ENCODE assay signal across 1 cellular context in genomic region chr7:105876091-105876963, GRCh38.
TF ChIP-seq lines count a peak whose summit lies in the region.

ATXN7L1 (minus strand) TSS chr7:105876599; CDS start chr7:105876558, 41 bp downstream.

TF ChIP-seq in HEK293, 187 proteins besides CTCF, POLR2A, EP300 and RAD21 (continued from another document and continues in another):
- TF ChIP-seq, protein P1, sequence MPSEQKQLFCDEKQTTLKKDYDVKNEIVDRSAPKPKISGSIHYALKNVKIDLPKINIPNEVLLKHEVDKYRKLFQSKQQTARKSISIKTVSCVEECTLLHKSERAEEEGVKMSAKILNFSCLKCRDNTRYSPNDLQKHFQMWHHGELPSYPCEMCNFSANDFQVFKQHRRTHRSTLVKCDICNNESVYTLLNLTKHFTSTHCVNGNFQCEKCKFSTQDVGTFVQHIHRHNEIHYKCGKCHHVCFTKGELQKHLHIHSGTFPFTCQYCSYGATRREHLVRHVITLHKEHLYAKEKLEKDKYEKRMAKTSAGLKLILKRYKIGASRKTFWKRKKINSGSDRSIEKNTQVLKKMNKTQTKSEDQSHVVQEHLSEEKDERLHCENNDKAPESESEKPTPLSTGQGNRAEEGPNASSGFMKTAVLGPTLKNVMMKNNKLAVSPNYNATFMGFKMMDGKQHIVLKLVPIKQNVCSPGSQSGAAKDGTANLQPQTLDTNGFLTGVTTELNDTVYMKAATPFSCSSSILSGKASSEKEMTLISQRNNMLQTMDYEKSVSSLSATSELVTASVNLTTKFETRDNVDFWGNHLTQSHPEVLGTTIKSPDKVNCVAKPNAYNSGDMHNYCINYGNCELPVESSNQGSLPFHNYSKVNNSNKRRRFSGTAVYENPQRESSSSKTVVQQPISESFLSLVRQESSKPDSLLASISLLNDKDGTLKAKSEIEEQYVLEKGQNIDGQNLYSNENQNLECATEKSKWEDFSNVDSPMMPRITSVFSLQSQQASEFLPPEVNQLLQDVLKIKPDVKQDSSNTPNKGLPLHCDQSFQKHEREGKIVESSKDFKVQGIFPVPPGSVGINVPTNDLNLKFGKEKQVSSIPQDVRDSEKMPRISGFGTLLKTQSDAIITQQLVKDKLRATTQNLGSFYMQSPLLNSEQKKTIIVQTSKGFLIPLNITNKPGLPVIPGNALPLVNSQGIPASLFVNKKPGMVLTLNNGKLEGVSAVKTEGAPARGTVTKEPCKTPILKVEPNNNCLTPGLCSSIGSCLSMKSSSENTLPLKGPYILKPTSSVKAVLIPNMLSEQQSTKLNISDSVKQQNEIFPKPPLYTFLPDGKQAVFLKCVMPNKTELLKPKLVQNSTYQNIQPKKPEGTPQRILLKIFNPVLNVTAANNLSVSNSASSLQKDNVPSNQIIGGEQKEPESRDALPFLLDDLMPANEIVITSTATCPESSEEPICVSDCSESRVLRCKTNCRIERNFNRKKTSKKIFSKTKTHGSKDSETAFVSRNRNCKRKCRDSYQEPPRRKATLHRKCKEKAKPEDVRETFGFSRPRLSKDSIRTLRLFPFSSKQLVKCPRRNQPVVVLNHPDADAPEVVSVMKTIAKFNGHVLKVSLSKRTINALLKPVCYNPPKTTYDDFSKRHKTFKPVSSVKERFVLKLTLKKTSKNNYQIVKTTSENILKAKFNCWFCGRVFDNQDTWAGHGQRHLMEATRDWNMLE (tag by site-specific recombination; conservative IDR thresholded peaks at IDR 0.05; ENCODE audit: low read depth), result no peak
- TF ChIP-seq ZBTB21 (tag by site-specific recombination; IDR thresholded peaks at IDR 0.05) (peak; percentile 72), ZNF214 (tag by site-specific recombination; IDR thresholded peaks at IDR 0.05; ENCODE audit: borderline replicate concordance) (no peak), ZNF366 (tag by site-specific recombination; conservative IDR thresholded peaks at IDR 0.05) (peak; percentile 85), ZSCAN4 (tag by site-specific recombination; IDR thresholded peaks at IDR 0.05) (no peak), PBX3 (CRISPR knock-in tag; IDR thresholded peaks at IDR 0.05) (no peak), ZNF23 (tag by site-specific recombination; IDR thresholded peaks at IDR 0.05; ENCODE audit: borderline replicate concordance) (no peak), ZNF843 (tag by site-specific recombination; IDR thresholded peaks at IDR 0.05) (no peak), ZFP37 (tag by site-specific recombination; IDR thresholded peaks at IDR 0.05) (no peak), SETDB1 (IDR thresholded peaks at IDR 0.05; ENCODE audit: insufficient read length, low read length) (no peak), ZNF514 (tag by site-specific recombination; IDR thresholded peaks at IDR 0.05) (no peak), ZNF155 (tag by site-specific recombination; IDR thresholded peaks at IDR 0.05) (no peak), ZNF221 (tag by site-specific recombination; IDR thresholded peaks at IDR 0.05; ENCODE audit: borderline replicate concordance) (no peak), KLF16 (tag by site-specific recombination; IDR thresholded peaks at IDR 0.05) (no peak), ZNF626 (tag by site-specific recombination; IDR thresholded peaks at IDR 0.05) (no peak), KLF10 (tag by site-specific recombination; IDR thresholded peaks at IDR 0.05) (no peak), SCRT1 (tag by site-specific recombination; IDR thresholded peaks at IDR 0.05; ENCODE audit: borderline replicate concordance) (0 out of 2 replicates have a peak, but pooled peaks have one; percentile 37), KLF9 (tag by site-specific recombination; IDR thresholded peaks at IDR 0.05; ENCODE audit: low read depth) (peak; percentile 25; the same call in 1 of the 2 replicates), ZSCAN23 (tag by site-specific recombination; IDR thresholded peaks at IDR 0.05) (no peak), ZNF362 (tag by site-specific recombination; IDR thresholded peaks at IDR 0.05) (no peak), BCL6B (tag by site-specific recombination; IDR thresholded peaks at IDR 0.05) (no peak), AEBP2 (tag by site-specific recombination; IDR thresholded peaks at IDR 0.05; ENCODE audit: borderline replicate concordance) (no peak), ZXDB (tag by site-specific recombination; IDR thresholded peaks at IDR 0.05) (0 out of 2 replicates have a peak, but pooled peaks have one; percentile 27), GLI2 (tag by site-specific recombination; IDR thresholded peaks at IDR 0.05; ENCODE audit: borderline replicate concordance, low read depth) (no peak), MZF1 (tag by site-specific recombination; IDR thresholded peaks at IDR 0.05; ENCODE audit: borderline replicate concordance) (no peak), PATZ1 (tag by site-specific recombination; IDR thresholded peaks at IDR 0.05) (peak; percentile 66; the same call in 1 of the 2 replicates), ZNF76 (tag by site-specific recombination; IDR thresholded peaks at IDR 0.05; ENCODE audit: borderline replicate concordance, low read depth) (peak; percentile 52; the same call in 1 of the 2 replicates), ZFHX2 (tag by site-specific recombination; conservative IDR thresholded peaks at IDR 0.05) (peak; percentile 25; the same call in 1 of the 2 replicates), ZNF664 (tag by site-specific recombination; IDR thresholded peaks at IDR 0.05) (no peak), ZBTB48 (tag by site-specific recombination; IDR thresholded peaks at IDR 0.05) (no peak), ZNF768 (tag by site-specific recombination; IDR thresholded peaks at IDR 0.05) (0 out of 2 replicates have a peak, but pooled peaks have one; percentile 4), HOXC10 (CRISPR knock-in tag; IDR thresholded peaks at IDR 0.05) (no peak), KLF7 (tag by site-specific recombination; IDR thresholded peaks at IDR 0.05; ENCODE audit: borderline replicate concordance) (no peak), SP3 (tag by site-specific recombination; IDR thresholded peaks at IDR 0.05) (peak; percentile 71), ZNF560 (tag by site-specific recombination; IDR thresholded peaks at IDR 0.05; ENCODE audit: borderline replicate concordance) (no peak), ZNF426 (tag by site-specific recombination; IDR thresholded peaks at IDR 0.05) (no peak)
- TF ChIP-seq, protein P2, sequence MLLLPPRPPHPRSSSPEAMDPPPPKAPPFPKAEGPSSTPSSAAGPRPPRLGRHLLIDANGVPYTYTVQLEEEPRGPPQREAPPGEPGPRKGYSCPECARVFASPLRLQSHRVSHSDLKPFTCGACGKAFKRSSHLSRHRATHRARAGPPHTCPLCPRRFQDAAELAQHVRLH (tag by site-specific recombination; IDR thresholded peaks at IDR 0.05), result no peak
- TF ChIP-seq, protein P3, sequence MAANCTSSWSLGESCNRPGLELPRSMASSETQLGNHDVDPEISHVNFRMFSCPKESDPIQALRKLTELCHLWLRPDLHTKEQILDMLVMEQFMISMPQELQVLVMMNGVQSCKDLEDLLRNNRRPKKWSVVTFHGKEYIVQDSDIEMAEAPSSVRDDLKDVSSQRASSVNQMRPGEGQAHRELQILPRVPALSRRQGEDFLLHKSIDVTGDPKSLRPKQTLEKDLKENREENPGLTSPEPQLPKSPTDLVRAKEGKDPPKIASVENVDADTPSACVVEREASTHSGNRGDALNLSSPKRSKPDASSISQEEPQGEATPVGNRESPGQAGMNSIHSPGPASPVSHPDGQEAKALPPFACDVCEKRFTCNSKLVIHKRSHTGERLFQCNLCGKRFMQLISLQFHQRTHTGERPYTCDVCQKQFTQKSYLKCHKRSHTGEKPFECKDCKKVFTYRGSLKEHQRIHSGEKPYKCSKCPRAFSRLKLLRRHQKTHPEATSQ (tag by site-specific recombination; IDR thresholded peaks at IDR 0.05), result no peak
- TF ChIP-seq, protein P4, sequence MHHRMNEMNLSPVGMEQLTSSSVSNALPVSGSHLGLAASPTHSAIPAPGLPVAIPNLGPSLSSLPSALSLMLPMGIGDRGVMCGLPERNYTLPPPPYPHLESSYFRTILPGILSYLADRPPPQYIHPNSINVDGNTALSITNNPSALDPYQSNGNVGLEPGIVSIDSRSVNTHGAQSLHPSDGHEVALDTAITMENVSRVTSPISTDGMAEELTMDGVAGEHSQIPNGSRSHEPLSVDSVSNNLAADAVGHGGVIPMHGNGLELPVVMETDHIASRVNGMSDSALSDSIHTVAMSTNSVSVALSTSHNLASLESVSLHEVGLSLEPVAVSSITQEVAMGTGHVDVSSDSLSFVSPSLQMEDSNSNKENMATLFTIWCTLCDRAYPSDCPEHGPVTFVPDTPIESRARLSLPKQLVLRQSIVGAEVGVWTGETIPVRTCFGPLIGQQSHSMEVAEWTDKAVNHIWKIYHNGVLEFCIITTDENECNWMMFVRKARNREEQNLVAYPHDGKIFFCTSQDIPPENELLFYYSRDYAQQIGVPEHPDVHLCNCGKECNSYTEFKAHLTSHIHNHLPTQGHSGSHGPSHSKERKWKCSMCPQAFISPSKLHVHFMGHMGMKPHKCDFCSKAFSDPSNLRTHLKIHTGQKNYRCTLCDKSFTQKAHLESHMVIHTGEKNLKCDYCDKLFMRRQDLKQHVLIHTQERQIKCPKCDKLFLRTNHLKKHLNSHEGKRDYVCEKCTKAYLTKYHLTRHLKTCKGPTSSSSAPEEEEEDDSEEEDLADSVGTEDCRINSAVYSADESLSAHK (tag by site-specific recombination; IDR thresholded peaks at IDR 0.05), result no peak
- TF ChIP-seq, protein P5, sequence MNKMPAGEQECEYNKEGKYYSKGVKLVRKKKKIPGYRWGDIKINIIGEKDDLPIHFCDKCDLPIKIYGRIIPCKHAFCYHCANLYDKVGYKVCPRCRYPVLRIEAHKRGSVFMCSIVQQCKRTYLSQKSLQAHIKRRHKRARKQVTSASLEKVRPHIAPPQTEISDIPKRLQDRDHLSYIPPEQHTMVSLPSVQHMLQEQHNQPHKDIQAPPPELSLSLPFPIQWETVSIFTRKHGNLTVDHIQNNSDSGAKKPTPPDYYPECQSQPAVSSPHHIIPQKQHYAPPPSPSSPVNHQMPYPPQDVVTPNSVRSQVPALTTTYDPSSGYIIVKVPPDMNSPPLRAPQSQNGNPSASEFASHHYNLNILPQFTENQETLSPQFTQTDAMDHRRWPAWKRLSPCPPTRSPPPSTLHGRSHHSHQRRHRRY (tag by site-specific recombination; IDR thresholded peaks at IDR 0.05), result no peak
